1 cellular context compared by ENCODE assay signal in genomic region chr4:82681759-82682158, GRCh38.
TF ChIP-seq lines count a peak whose summit lies in the region.

No MANE protein-coding gene starts in this region.

TF ChIP-seq in IMR-90, 13 proteins besides CTCF, POLR2A, EP300 and RAD21 (continued from another document):
- TF ChIP-seq USF2 (IDR thresholded peaks at IDR 0.05; ENCODE audit: low read depth, low read length) (no peak), NFE2L2 (IDR thresholded peaks at IDR 0.05; ENCODE audit: low read depth, low read length) (no peak), CHD1 (IDR thresholded peaks at IDR 0.05; ENCODE audit: low read depth, low read length) (no peak)
